In genomic region chr2:68031546-68032160, GRCh38 we compare ENCODE assay signal across 9 cellular contexts. TPM values are rescaled to one million over a fixed set of nuclear protein-coding genes. Genes with fewer than 3 reads are reported as not detected.
DNase-seq lines count a peak whose midpoint lies in the region; ATAC-seq and TF ChIP-seq lines count a peak whose summit lies in the region.
"Had no signal": no experiment of that assay in that cellular context is flagged by ENCODE, and none has a peak within 500 bp of the region (broad histone marks: within the 10 kb centered on the region; RNA-seq: fewer than 3 reads in every experiment).

No MANE protein-coding gene starts in this region.

- H3K4me3 Mint-ChIP-seq in stimulated activated memory B cell treated with anti-CD40 and anti-IgM and Interleukin-4, amounts not matched to agents 10 μg/mL and 1 μg/mL and 100 μg/mL, for 72 hours = no peak overlapping the region
- no peak overlapping the region for H3K4me3 Mint-ChIP-seq in activated CD4-positive, alpha-beta memory T cell treated with anti-CD3 and anti-CD28 coated beads for 36 hours
- H3K4me3 Mint-ChIP-seq: IgD-negative memory B cell had no signal

- no peak overlapping the region for H3K27ac ChIP-seq in C4-2B
- H3K27ac ChIP-seq in brain microvascular endothelial cell = no peak overlapping the region
- no peak overlapping the region for H3K27ac ChIP-seq in left lung

- H3K4me3 ChIP-seq in brain microvascular endothelial cell (ENCODE audit: low read depth, low read length) (no peak overlapping the region), left lung (no peak overlapping the region)

- ATAC-seq in GM18867 (IDR thresholded peaks at IDR 0.05; ENCODE audit: unreplicated experiment) (peak; percentile 86), HG03432 (IDR thresholded peaks at IDR 0.05; ENCODE audit: unreplicated experiment) (peak; percentile 83), left lung (peak; percentile 85)
- no peak for ATAC-seq in stimulated activated memory B cell treated with anti-CD40 and anti-IgM and Interleukin-4, amounts not matched to agents 10 μg/mL and 1 μg/mL and 100 μg/mL, for 72 hours

- in situ Hi-C loops in brain microvascular endothelial cell (cut with HindIII; ENCODE audit: low pct_ligation_motif_present, low sequenced_read_pairs) = no loop called here

- no peaks in the 10 kb centered on the region for H3K9me3 ChIP-seq in left lung

- no peaks in the 10 kb centered on the region for H3K9me3 Mint-ChIP-seq in stimulated activated memory B cell treated with anti-CD40 and anti-IgM and Interleukin-4, amounts not matched to agents 10 μg/mL and 1 μg/mL and 100 μg/mL, for 72 hours
- H3K9me3 Mint-ChIP-seq in activated CD4-positive, alpha-beta memory T cell treated with anti-CD3 and anti-CD28 coated beads for 36 hours = no peaks in the 10 kb centered on the region
- H3K9me3 Mint-ChIP-seq: IgD-negative memory B cell had no signal

- intact Hi-C loops in left lung (cut with DNase I) = no loop called here
- intact Hi-C loops in activated CD4-positive, alpha-beta memory T cell treated with anti-CD3 and anti-CD28 coated beads for 36 hours (cut with micrococcal nuclease) = loop anchor here (5.0 kb wide), 1 partner anchor 184 kb away; no protein-coding TSS in a partner anchor

- no peaks in the 10 kb centered on the region for H3K36me3 Mint-ChIP-seq in stimulated activated memory B cell treated with anti-CD40 and anti-IgM and Interleukin-4, amounts not matched to agents 10 μg/mL and 1 μg/mL and 100 μg/mL, for 72 hours
- H3K36me3 Mint-ChIP-seq in activated CD4-positive, alpha-beta memory T cell treated with anti-CD3 and anti-CD28 coated beads for 36 hours = no peaks in the 10 kb centered on the region
- H3K36me3 Mint-ChIP-seq: IgD-negative memory B cell had no signal

- H3K27me3 ChIP-seq in brain microvascular endothelial cell (replicated peaks) = no peaks in the 10 kb centered on the region
- no peaks in the 10 kb centered on the region for H3K27me3 ChIP-seq in left lung

- no peaks in the 10 kb centered on the region for H3K27me3 Mint-ChIP-seq in stimulated activated memory B cell treated with anti-CD40 and anti-IgM and Interleukin-4, amounts not matched to agents 10 μg/mL and 1 μg/mL and 100 μg/mL, for 72 hours
- no peaks in the 10 kb centered on the region for H3K27me3 Mint-ChIP-seq in activated CD4-positive, alpha-beta memory T cell treated with anti-CD3 and anti-CD28 coated beads for 36 hours
- H3K27me3 Mint-ChIP-seq: IgD-negative memory B cell had no signal

- no peaks in the 10 kb centered on the region for H3K4me1 Mint-ChIP-seq in stimulated activated memory B cell treated with anti-CD40 and anti-IgM and Interleukin-4, amounts not matched to agents 10 μg/mL and 1 μg/mL and 100 μg/mL, for 72 hours
- no peaks in the 10 kb centered on the region for H3K4me1 Mint-ChIP-seq in activated CD4-positive, alpha-beta memory T cell treated with anti-CD3 and anti-CD28 coated beads for 36 hours (ENCODE audit: low read depth)

- H3K27ac Mint-ChIP-seq in stimulated activated memory B cell treated with anti-CD40 and anti-IgM and Interleukin-4, amounts not matched to agents 10 μg/mL and 1 μg/mL and 100 μg/mL, for 72 hours = no peak overlapping the region
- H3K27ac Mint-ChIP-seq in activated CD4-positive, alpha-beta memory T cell treated with anti-CD3 and anti-CD28 coated beads for 36 hours = no peak overlapping the region
- H3K27ac Mint-ChIP-seq: IgD-negative memory B cell had no signal

- peak; percentile 69 for TF ChIP-seq CTCF in C4-2B (conservative IDR thresholded peaks at IDR 0.05)
- peak; percentile 41 for TF ChIP-seq CTCF in brain microvascular endothelial cell (IDR thresholded peaks at IDR 0.05; ENCODE audit: low read depth, low read length, missing control alignments)
- peak; percentile 46 to 71 for TF ChIP-seq CTCF in left lung (IDR thresholded peaks at IDR 0.05)

- peaks cover 0 to 3% of the 10 kb centered on the region in 2 donors for H3K4me1 ChIP-seq in left lung

- POLR2A ChIA-PET in activated CD4-positive, alpha-beta memory T cell treated with anti-CD3 and anti-CD28 coated beads for 36 hours (lab: Charles Lee) = no interaction called here

- no peaks in the 10 kb centered on the region for H3K36me3 ChIP-seq in brain microvascular endothelial cell (replicated peaks)
- no peaks in the 10 kb centered on the region for H3K36me3 ChIP-seq in left lung

- peak; percentile 22 for DNase-seq in NCI-H446 treated with DMSO at 0.1 percent for 48 hours (lab: John Stamatoyannopoulos, UW)
- peak; percentile 51 for DNase-seq in brain microvascular endothelial cell
- no peak for DNase-seq in left lung
- DNase-seq in activated CD4-positive, alpha-beta memory T cell treated with anti-CD3 and anti-CD28 coated beads for 36 hours = no peak

- CTCF ChIA-PET in activated CD4-positive, alpha-beta memory T cell treated with anti-CD3 and anti-CD28 coated beads for 36 hours (lab: Charles Lee) = interaction anchor here (0.6 to 1.6 kb wide), 6 partner anchors 20 to 1608 kb away, joined by 3 to 7 read pairs (median 3); no protein-coding TSS in a partner anchor

RNA-seq across cellular contexts. Expression of gene C1D, which starts 31.2 kb away (rescaled TPM):
- total RNA-seq in left lung = 10 to 100 TPM; 21.0 to 21.2 TPM
- 10 to 100 TPM; 20.8 to 23.1 TPM for total RNA-seq in activated CD4-positive, alpha-beta memory T cell treated with anti-CD3 and anti-CD28 coated beads for 36 hours

Comparison
In these comparisons a context has a peak if more than half of its experiments do, and no peak if none do; other contexts are left out.
1. DNase-seq: peak in NCI-H446 treated with DMSO at 0.1 percent for 48 hours (single experiment) and brain microvascular endothelial cell (single experiment); none in left lung (0 of 2) and activated CD4-positive, alpha-beta memory T cell treated with anti-CD3 and anti-CD28 coated beads for 36 hours (single experiment).
2. Peak in every context shown above with its lines, with median percentiles within 50 percentile points of each other: CTCF ChIP-seq.